ENCODE assay signal across 29 cellular contexts in the genomic region with DNA sequence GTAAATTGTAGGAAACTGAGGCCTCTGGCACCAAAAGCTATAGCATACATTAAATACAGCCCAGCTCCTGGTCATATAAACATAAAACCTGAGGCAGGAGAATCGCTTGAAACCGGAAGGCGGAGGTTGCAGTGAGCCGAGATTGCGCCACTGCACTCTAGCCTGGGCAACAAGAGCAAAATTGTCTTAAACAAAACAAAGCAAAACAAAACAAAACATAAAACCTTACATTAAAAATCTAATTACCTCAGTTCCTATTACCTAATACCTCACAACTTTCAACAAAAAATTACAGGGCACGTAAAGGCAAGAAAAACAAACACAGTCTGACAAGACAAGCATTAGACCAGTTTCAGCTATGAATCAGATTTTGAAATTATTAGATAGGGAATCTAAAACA.
"Had no signal": no experiment of that assay in that cellular context is flagged by ENCODE, and none has a peak within 500 bp of the region (broad histone marks: within the 10 kb centered on the region; RNA-seq: fewer than 3 reads in every experiment).

No MANE protein-coding gene starts in this region.

- H3K4me1 ChIP-seq: colonic mucosa, gastroesophageal sphincter, pancreas, prostate gland, uterus had no signal

- H3K27ac ChIP-seq: colonic mucosa, gastroesophageal sphincter, pancreas, prostate gland, uterus, VCaP had no signal

- H3K36me3 ChIP-seq: colonic mucosa, pancreas, prostate gland, uterus had no signal

- H3K9me3 ChIP-seq: colonic mucosa, pancreas, prostate gland, uterus had no signal

- H3K27me3 ChIP-seq: colonic mucosa, gastroesophageal sphincter, pancreas, uterus had no signal

- H3K27me3 Mint-ChIP-seq: central memory CD8-positive, alpha-beta T cell; naive thymus-derived CD4-positive, alpha-beta T cell; stimulated activated memory B cell treated with anti-CD40 and anti-IgM and Interleukin-4, amounts not matched to agents 10 μg/mL and 1 μg/mL and 100 μg/mL, for 72 hours; stimulated activated naive CD8-positive, alpha-beta T cell treated with anti-CD3 and anti-CD28 coated beads, Interleukin-15, amount 100 ng/mL, for 72 hours; type B pancreatic cell had no signal

- H3K4me3 ChIP-seq: colonic mucosa, gastroesophageal sphincter, pancreas, prostate gland, uterus had no signal

- H3K27ac Mint-ChIP-seq: stimulated activated memory B cell treated with anti-CD40 and anti-IgM and Interleukin-4, amounts not matched to agents 10 μg/mL and 1 μg/mL and 100 μg/mL, for 72 hours; type B pancreatic cell had no signal

- H3K9me3 Mint-ChIP-seq: activated T-cell treated with anti-CD3 and anti-CD28 coated beads, Interleukin-2, amount 50 U/mL, for 72 hours; central memory CD8-positive, alpha-beta T cell; stimulated activated memory B cell treated with anti-CD40 and anti-IgM and Interleukin-4, amounts not matched to agents 10 μg/mL and 1 μg/mL and 100 μg/mL, for 72 hours; stimulated activated naive CD8-positive, alpha-beta T cell treated with anti-CD3 and anti-CD28 coated beads, Interleukin-15, amount 100 ng/mL, for 72 hours; type B pancreatic cell had no signal

- ATAC-seq: activated T-cell treated with anti-CD3 and anti-CD28 coated beads, Interleukin-2, amount 50 U/mL, for 72 hours; gastroesophageal sphincter; left colon; naive thymus-derived CD4-positive, alpha-beta T cell; pancreas; sciatic nerve; stimulated activated memory B cell treated with anti-CD40 and anti-IgM and Interleukin-4, amounts not matched to agents 10 μg/mL and 1 μg/mL and 100 μg/mL, for 72 hours; stimulated activated naive CD8-positive, alpha-beta T cell treated with anti-CD3 and anti-CD28 coated beads, Interleukin-15, amount 100 ng/mL, for 72 hours had no signal

- H3K4me3 Mint-ChIP-seq: central memory CD8-positive, alpha-beta T cell; naive thymus-derived CD4-positive, alpha-beta T cell; stimulated activated memory B cell treated with anti-CD40 and anti-IgM and Interleukin-4, amounts not matched to agents 10 μg/mL and 1 μg/mL and 100 μg/mL, for 72 hours; stimulated activated naive CD8-positive, alpha-beta T cell treated with anti-CD3 and anti-CD28 coated beads, Interleukin-15, amount 100 ng/mL, for 72 hours; type B pancreatic cell had no signal

- H3K4me1 Mint-ChIP-seq: stimulated activated memory B cell treated with anti-CD40 and anti-IgM and Interleukin-4, amounts not matched to agents 10 μg/mL and 1 μg/mL and 100 μg/mL, for 72 hours had no signal

- DNase-seq: activated CD4-positive, alpha-beta T cell treated with anti-CD3 and anti-CD28 coated beads for 4 hours; activated CD4-positive, alpha-beta T cell treated with anti-CD3 and anti-CD28 coated beads, Interleukin-2, amount 50 U/mL, for 4 hours; activated effector memory CD4-positive, alpha-beta T cell treated with Interleukin-2 at 50 U/mL for 16 hours; activated naive CD4-positive, alpha-beta T cell treated with Interleukin-2 at 50 U/mL for 16 hours; activated T-cell treated with anti-CD3 and anti-CD28 coated beads for 4 hours; activated T-cell treated with anti-CD3 and anti-CD28 coated beads, Interleukin-2, amount 50 U/mL, for 72 hours; amniotic stem cell; colonic mucosa; effector CD8-positive, alpha-beta T cell; head of caudate nucleus; hippocampal formation; kidney; left colon; midbrain; naive thymus-derived CD4-positive, alpha-beta T cell; pancreas; retina; small intestine; stimulated activated CD4-positive, alpha-beta T cell treated with anti-CD3 and anti-CD28 coated beads, Interleukin-4, amount 100 ng/mL, for 24 hours; stimulated activated naive CD8-positive, alpha-beta T cell treated with anti-CD3 and anti-CD28 coated beads, Interleukin-15, amount 100 ng/mL, for 72 hours; substantia nigra; uterus had no signal
